In genomic region chr7:35037526-35038339, GRCh38 we compare ENCODE assay signal across 8 cellular contexts. TPM values are rescaled to one million over a fixed set of nuclear protein-coding genes. Genes with fewer than 3 reads are reported as not detected.
DNase-seq lines count a peak whose midpoint lies in the region; ATAC-seq, FAIRE-seq and TF ChIP-seq lines count a peak whose summit lies in the region.

No MANE protein-coding gene starts in this region.

- H3K36me3 ChIP-seq in WERI-Rb-1 (no peaks in the 10 kb centered on the region), bronchial epithelial cell (ENCODE audit: control insufficient read depth, insufficient read depth, low read length) (no peaks in the 10 kb centered on the region), spleen (no peaks in the 10 kb centered on the region)

- H3K4me1 ChIP-seq in spleen: peaks cover 14 to 47% (median 27%) of the 10 kb centered on the region in 6 donors

- peak; percentile 81 for DNase-seq in AG04450 (ENCODE audit: low read depth, low spot score)
- peak; percentile 87 for DNase-seq in NCI-H2171 treated with DMSO at 0.1 percent for 48 hours (lab: John Stamatoyannopoulos, UW)
- peak; percentile 92 for DNase-seq in WERI-Rb-1
- DNase-seq in bronchial epithelial cell (ENCODE audit: low read depth): peak; percentile 65
- peak; percentile 85 for DNase-seq in inferior parietal cortex (ENCODE audit: extremely low spot score)
- DNase-seq in spleen: peak; percentile 99

- intact Hi-C loops in spleen (cut with DNase I; ENCODE audit: low total_unique reads): loop anchor here (10.0 kb wide), 1 partner anchor 213 kb away; no protein-coding TSS in a partner anchor

- POLR2A ChIA-PET in AG04450 (lab: Yijun Ruan, JAX): no interaction called here

- peak; percentile 71 for ATAC-seq in GM18870 (IDR thresholded peaks at IDR 0.05; ENCODE audit: unreplicated experiment)
- peak; percentile 82 for ATAC-seq in HG03108 (IDR thresholded peaks at IDR 0.05; ENCODE audit: unreplicated experiment)

- no peak for TF ChIP-seq POLR2A in spleen (IDR thresholded peaks at IDR 0.05)

- H3K4me3 ChIP-seq in AG04450 (ENCODE audit: low read depth, low read length) (peak overlapping the region; percentile 68), WERI-Rb-1 (ENCODE audit: low read depth, low read length) (peak overlapping the region; percentile 70), bronchial epithelial cell (ENCODE audit: low read depth, low read length) (peak overlapping the region; percentile 61), spleen (peak overlapping the region; percentile 64 to 97 (median 84))

- peak overlapping the region; percentile 21 for H3K27ac ChIP-seq in AG04450 (ENCODE audit: low read depth, low read length)
- peak overlapping the region; percentile 94 for H3K27ac ChIP-seq in WERI-Rb-1
- H3K27ac ChIP-seq in spleen: peak overlapping the region; percentile 75 to 91 (median 87)

- H3K27me3 ChIP-seq in AG04450 (ENCODE audit: control insufficient read depth, insufficient read depth, low read length) (peaks cover 6% of the 10 kb centered on the region), WERI-Rb-1 (ENCODE audit: insufficient read depth, low read depth, severe bottlenecking) (no peaks in the 10 kb centered on the region), bronchial epithelial cell (ENCODE audit: control insufficient read depth, insufficient read depth, low read length) (no peaks in the 10 kb centered on the region), spleen (replicated peaks in 1 of 7) (no peaks in the 10 kb centered on the region)

- TF ChIP-seq CTCF in AG04450 (IDR thresholded peaks at IDR 0.05; ENCODE audit: low read depth, low read length): peak; percentile 79
- TF ChIP-seq CTCF in WERI-Rb-1 (IDR thresholded peaks at IDR 0.05; ENCODE audit: low read depth, low read length): peak; percentile 94
- TF ChIP-seq CTCF in bronchial epithelial cell (IDR thresholded peaks at IDR 0.05; ENCODE audit: insufficient read depth, low read length, severe bottlenecking): peak; percentile 98
- peak; percentile 48 to 94 (median 88) for TF ChIP-seq CTCF in spleen (IDR thresholded peaks at IDR 0.05 in 8 of 11, conservative IDR thresholded peaks at IDR 0.05 in 3 of 11)

- 0 to 2% (median 0%) methylated on average over 28 to 100 of the region's 100 CpGs for WGBS in spleen, 5 donors

- CTCF ChIA-PET in AG04450 (lab: Charles Lee): interaction anchor here (0.5 to 1.4 kb wide), 21 partner anchors 9 to 1779 kb away, joined by 3 to 14 read pairs (median 4); no protein-coding TSS in a partner anchor

- FAIRE-seq in bronchial epithelial cell (lab: Jason Lieb, UNC): no peak

- H3K9me3 ChIP-seq in AG04450 (ENCODE audit: control insufficient read depth, insufficient read depth, low read length): no peaks in the 10 kb centered on the region; the same call in 1 of the 2 replicates
- H3K9me3 ChIP-seq in WERI-Rb-1 (ENCODE audit: severe bottlenecking): no peaks in the 10 kb centered on the region
- H3K9me3 ChIP-seq in spleen: no peaks in the 10 kb centered on the region

RNA-seq across cellular contexts. Expression of gene DPY19L1, which starts 0.4 kb away (rescaled TPM):
- polyA plus RNA-seq in AG04450 (2011; rRNA removed) (28.0 and 40.5 TPM in 2 replicates), spleen (1 to 10 TPM; 4.8 to 7.3 (median 6.8) TPM)
- polyA minus RNA-seq in AG04450 (2011; rRNA and poly(A)+ RNA removed): 12.9 and 27.0 TPM in 2 replicates
- total RNA-seq in bronchial epithelial cell (8.7 and 13.4 TPM in 2 replicates), spleen (10 to 100 TPM; 25.4 to 41.6 (median 29.9) TPM)

Comparison
In these comparisons a context has a peak if more than half of its experiments do, and no peak if none do; other contexts are left out.
1. Peak in every context shown above with its lines: DNase-seq, ATAC-seq, H3K4me3 ChIP-seq and H3K27ac ChIP-seq.
2. H3K27ac ChIP-seq: peak in every context shown above with its lines; median percentile 94 in WERI-Rb-1; 87 in spleen; 21 in AG04450.